7 cellular contexts compared by ENCODE assay signal in genomic region chr1:19081218-19081893, GRCh38.
A peak's percentile ranks its signal among the peaks of the same experiment; 100 is the strongest.
DNase-seq lines count a peak whose midpoint lies in the region; ATAC-seq, FAIRE-seq and TF ChIP-seq lines count a peak whose summit lies in the region.

No MANE protein-coding gene starts in this region.

- intact Hi-C loops in left colon (cut with DNase I, micrococcal nuclease): loop anchor here in 1 of 2 donors (10.0 kb wide), 1 partner anchor 167 kb away; no protein-coding TSS in a partner anchor
- intact Hi-C loops in upper lobe of right lung (cut with DNase I): loop anchor here (10.0 kb wide), 1 partner anchor 177 kb away; the partner anchor contains the start of gene ALDH4A1
- intact Hi-C loops in CD4-positive, alpha-beta memory T cell (cut with micrococcal nuclease): no loop called here

- no peaks in the 10 kb centered on the region for H3K79me2 ChIP-seq in astrocyte (ENCODE audit: insufficient read depth, low read length)

- no peak for FAIRE-seq in astrocyte (lab: Jason Lieb, UNC)

- peak overlapping the region in 2 of 3 donors; percentile 6 to 63 for H3K27ac Mint-ChIP-seq in IgD-negative memory B cell
- H3K27ac Mint-ChIP-seq in astrocyte (ENCODE audit: unreplicated experiment): peak overlapping the region; percentile 1
- H3K27ac Mint-ChIP-seq in CD4-positive, alpha-beta memory T cell: peak overlapping the region in 1 of 7 donors; percentile 57

- H3K4me1 ChIP-seq in astrocyte (ENCODE audit: insufficient read depth, low read length): peaks cover 37% of the 10 kb centered on the region
- H3K4me1 ChIP-seq in upper lobe of right lung: peaks cover 12% of the 10 kb centered on the region
- no peaks in the 10 kb centered on the region for H3K4me1 ChIP-seq in CD4-positive, alpha-beta memory T cell (ENCODE audit: insufficient read depth, low read length)

- H3K9me3 Mint-ChIP-seq in IgD-negative memory B cell: no peaks in the 10 kb centered on the region
- H3K9me3 Mint-ChIP-seq in astrocyte (ENCODE audit: unreplicated experiment): no peaks in the 10 kb centered on the region
- no peaks in the 10 kb centered on the region for H3K9me3 Mint-ChIP-seq in CD4-positive, alpha-beta memory T cell

- H3K9ac ChIP-seq in astrocyte (ENCODE audit: low read length): peak overlapping the region; percentile 7

- no peak overlapping the region for H3K4me3 ChIP-seq in astrocyte (ENCODE audit: insufficient read depth, low read depth, low read length)
- H3K4me3 ChIP-seq in upper lobe of right lung: no peak overlapping the region
- H3K4me3 ChIP-seq in CD4-positive, alpha-beta memory T cell (ENCODE audit: low read length in 2 of 2): no peak overlapping the region

- peak overlapping the region; percentile 54 for H3K4me2 ChIP-seq in astrocyte (ENCODE audit: low read length)

- TF ChIP-seq CTCF in astrocyte (IDR thresholded peaks at IDR 0.05; ENCODE audit: insufficient read depth, low read depth, low read length): no peak
- no peak for TF ChIP-seq CTCF in upper lobe of right lung (IDR thresholded peaks at IDR 0.05)
- no peak for TF ChIP-seq CTCF in GM13976 (IDR thresholded peaks at IDR 0.05; ENCODE audit: borderline replicate concordance, control extremely low read depth, extremely low read depth, insufficient read depth, missing control alignments)

- in situ Hi-C loops in GM13976 (cut with MboI; ENCODE audit: low sequenced_read_pairs, unreplicated experiment): loop anchor here (25.0 kb wide), 1 partner anchor 169 kb away; the partner anchor contains the start of gene ALDH4A1

- no peak overlapping the region for H2AFZ ChIP-seq in astrocyte (ENCODE audit: low read depth, low read length)

- H3K36me3 ChIP-seq in astrocyte (ENCODE audit: insufficient read depth, low read length) (peaks cover 76% of the 10 kb centered on the region), upper lobe of right lung (peaks cover 92% of the 10 kb centered on the region)
- peaks cover 91% of the 10 kb centered on the region for H3K36me3 ChIP-seq in CD4-positive, alpha-beta memory T cell (ENCODE audit: insufficient read depth, low read length)

- H3K27me3 ChIP-seq in astrocyte (ENCODE audit: insufficient read depth, low read length) (no peaks in the 10 kb centered on the region), upper lobe of right lung (no peaks in the 10 kb centered on the region)
- no peaks in the 10 kb centered on the region for H3K27me3 ChIP-seq in CD4-positive, alpha-beta memory T cell (ENCODE audit: insufficient read depth, low read length)

- DNase-seq in astrocyte (ENCODE audit: low read depth) (peak; percentile 43), left colon (peak in 1 of 2 donors; percentile 66), upper lobe of right lung (no peak), GM13976 (ENCODE audit: low spot score) (no peak)
- DNase-seq in CD4-positive, alpha-beta memory T cell: no peak

- peak; percentile 81 for ATAC-seq in left colon
- peak; percentile 67 for ATAC-seq in upper lobe of right lung
- ATAC-seq in GM21825 (IDR thresholded peaks at IDR 0.05; ENCODE audit: unreplicated experiment): no peak

- H3K27ac ChIP-seq in astrocyte (ENCODE audit: low read depth, low read length) (peak overlapping the region; percentile 32), upper lobe of right lung (peak overlapping the region; percentile 52)
- no peak overlapping the region for H3K27ac ChIP-seq in CD4-positive, alpha-beta memory T cell (ENCODE audit: low read depth, low read length)

- no peaks in the 10 kb centered on the region for H3K27me3 Mint-ChIP-seq in IgD-negative memory B cell
- H3K27me3 Mint-ChIP-seq in astrocyte (ENCODE audit: low read depth, unreplicated experiment): no peaks in the 10 kb centered on the region
- no peaks in the 10 kb centered on the region for H3K27me3 Mint-ChIP-seq in CD4-positive, alpha-beta memory T cell

- POLR2A ChIA-PET in CD4-positive, alpha-beta memory T cell (lab: Charles Lee; ENCODE audit: partially characterized antibody): no interaction called here

- no peaks in the 10 kb centered on the region for H3K9me3 ChIP-seq in astrocyte (ENCODE audit: insufficient read depth, low read depth, low read length)
- H3K9me3 ChIP-seq in upper lobe of right lung: no peaks in the 10 kb centered on the region
- H3K9me3 ChIP-seq in CD4-positive, alpha-beta memory T cell (ENCODE audit: control insufficient read depth in 1 of 2, low read length in 2 of 2): no peaks in the 10 kb centered on the region

- H3K4me3 Mint-ChIP-seq in IgD-negative memory B cell (peak overlapping the region in 3 of 4 donors; percentile 22 to 65 (median 58)), astrocyte (ENCODE audit: unreplicated experiment) (peak overlapping the region; percentile 23)
- H3K4me3 Mint-ChIP-seq in CD4-positive, alpha-beta memory T cell: no peak overlapping the region

- H3K36me3 Mint-ChIP-seq in IgD-negative memory B cell: peaks cover 13% of the 10 kb centered on the region
- peaks cover 66% of the 10 kb centered on the region for H3K36me3 Mint-ChIP-seq in astrocyte (ENCODE audit: low read depth, unreplicated experiment)
- H3K36me3 Mint-ChIP-seq in CD4-positive, alpha-beta memory T cell: peaks cover 69 to 91% of the 10 kb centered on the region in 2 donors

- CTCF ChIA-PET in CD4-positive, alpha-beta memory T cell (lab: Charles Lee; ENCODE audit: partially characterized antibody): no interaction called here

- peaks cover 0 to 2% (median 0%) of the 10 kb centered on the region in 3 donors for H3K4me1 Mint-ChIP-seq in IgD-negative memory B cell
- H3K4me1 Mint-ChIP-seq in astrocyte (ENCODE audit: low read depth, unreplicated experiment): peaks cover 39% of the 10 kb centered on the region
- H3K4me1 Mint-ChIP-seq in CD4-positive, alpha-beta memory T cell: peaks cover 0 to 7% (median 3%) of the 10 kb centered on the region in 4 donors

- no peaks in the 10 kb centered on the region for H4K20me1 ChIP-seq in astrocyte (ENCODE audit: insufficient read depth, low read length)

Comparison
In these comparisons a context has a peak if more than half of its experiments do, and no peak if none do; other contexts are left out.
1. H3K4me3 Mint-ChIP-seq: peak in IgD-negative memory B cell (3 of 4) and astrocyte (single experiment); none in CD4-positive, alpha-beta memory T cell (0 of 8).